In genomic region chr3:57007513-57008415, GRCh38 we compare ENCODE assay signal across 8 cellular contexts. TPM values are rescaled to one million over a fixed set of nuclear protein-coding genes. Genes with fewer than 3 reads are reported as not detected.
DNase-seq lines count a peak whose midpoint lies in the region; ATAC-seq and TF ChIP-seq lines count a peak whose summit lies in the region.

No MANE protein-coding gene starts in this region.

- peaks cover 0 to 8% (median 2%) of the 10 kb centered on the region in 5 experiments for H3K9me3 Mint-ChIP-seq in brain

- TF ChIP-seq CTCF in brain (conservative IDR thresholded peaks at IDR 0.05): no peak
- TF ChIP-seq CTCF in lower lobe of right lung (IDR thresholded peaks at IDR 0.05): no peak

- WGBS in thymus: 69% methylated on average over 18 of the region's 18 CpGs

- peak overlapping the region; percentile 61 to 100 (median 94) for H3K27ac Mint-ChIP-seq in brain

- no peaks in the 10 kb centered on the region for H3K27me3 Mint-ChIP-seq in brain

- H3K4me1 ChIP-seq in lower lobe of right lung (peaks cover 23% of the 10 kb centered on the region), thymus (ENCODE audit: control insufficient read depth, insufficient read depth, low read length) (no peaks in the 10 kb centered on the region)

- intact Hi-C loops in lower lobe of right lung (cut with DNase I): no loop called here

- H3K27me3 ChIP-seq in lower lobe of right lung (ENCODE audit: low read depth) (no peaks in the 10 kb centered on the region), thymus (ENCODE audit: control insufficient read depth, insufficient read depth) (no peaks in the 10 kb centered on the region)

- peak; percentile 83 to 86 for ATAC-seq in lower lobe of right lung

- DNase-seq in stimulated activated CD4-positive, alpha-beta T cell treated with anti-CD3 and anti-CD28 coated beads, Interleukin-1b, Interleukin-23, amount 100 ng/mL, for 48 hours: peak; percentile 29
- DNase-seq in stimulated activated CD4-positive, alpha-beta T cell treated with anti-CD3 and anti-CD28 coated beads, Interleukin-4, amount 100 ng/mL, for 24 hours: no peak
- peak; percentile 45 for DNase-seq in lower lobe of right lung
- no peak for DNase-seq in COLO668 (lab: John Stamatoyannopoulos, UW; ENCODE audit: unreplicated experiment)
- no peak for DNase-seq in GM19240 (ENCODE audit: insufficient read length, low spot score)
- DNase-seq in activated effector memory CD4-positive, alpha-beta T cell treated with anti-CD3 and anti-CD28 coated beads, Interleukin-2, amount 50 U/mL, for 16 hours: no peak

- no peaks in the 10 kb centered on the region for H3K36me3 ChIP-seq in lower lobe of right lung
- H3K36me3 ChIP-seq in thymus (ENCODE audit: control insufficient read depth, insufficient read depth): no peaks in the 10 kb centered on the region

- H3K27ac ChIP-seq in lower lobe of right lung (peak overlapping the region; percentile 56), thymus (ENCODE audit: low read depth) (peak overlapping the region; percentile 80)

- no peaks in the 10 kb centered on the region for H3K9me3 ChIP-seq in lower lobe of right lung
- no peaks in the 10 kb centered on the region for H3K9me3 ChIP-seq in thymus (ENCODE audit: control insufficient read depth)

- peak overlapping the region in 4 of 5 experiments; percentile 4 to 75 (median 66) for H3K4me3 Mint-ChIP-seq in brain

- peaks cover 9% of the 10 kb centered on the region for H3K36me3 Mint-ChIP-seq in brain

- H3K4me3 ChIP-seq in lower lobe of right lung: no peak overlapping the region
- H3K4me3 ChIP-seq in thymus (ENCODE audit: low read length): no peak overlapping the region

- peaks cover 62% of the 10 kb centered on the region for H3K4me1 Mint-ChIP-seq in brain

RNA-seq across cellular contexts. Expression of gene SPATA12, which starts 52.7 kb away (rescaled TPM):
- polyA plus RNA-seq in brain (ENCODE audit: insufficient read depth, low read depth, low replicate concordance) (not detected), thymus (0.07 TPM)
- total RNA-seq in lower lobe of right lung: 0.15 TPM

Comparison
In these comparisons a context has a peak if more than half of its experiments do, and no peak if none do; other contexts are left out.
1. DNase-seq: peak in stimulated activated CD4-positive, alpha-beta T cell treated with anti-CD3 and anti-CD28 coated beads, Interleukin-1b, Interleukin-23, amount 100 ng/mL, for 48 hours (single experiment) and lower lobe of right lung (single experiment); none in stimulated activated CD4-positive, alpha-beta T cell treated with anti-CD3 and anti-CD28 coated beads, Interleukin-4, amount 100 ng/mL, for 24 hours (single experiment), COLO668 (single experiment), GM19240 (single experiment) and activated effector memory CD4-positive, alpha-beta T cell treated with anti-CD3 and anti-CD28 coated beads, Interleukin-2, amount 50 U/mL, for 16 hours (single experiment).